17 cellular contexts compared by ENCODE assay signal in the genomic region with DNA sequence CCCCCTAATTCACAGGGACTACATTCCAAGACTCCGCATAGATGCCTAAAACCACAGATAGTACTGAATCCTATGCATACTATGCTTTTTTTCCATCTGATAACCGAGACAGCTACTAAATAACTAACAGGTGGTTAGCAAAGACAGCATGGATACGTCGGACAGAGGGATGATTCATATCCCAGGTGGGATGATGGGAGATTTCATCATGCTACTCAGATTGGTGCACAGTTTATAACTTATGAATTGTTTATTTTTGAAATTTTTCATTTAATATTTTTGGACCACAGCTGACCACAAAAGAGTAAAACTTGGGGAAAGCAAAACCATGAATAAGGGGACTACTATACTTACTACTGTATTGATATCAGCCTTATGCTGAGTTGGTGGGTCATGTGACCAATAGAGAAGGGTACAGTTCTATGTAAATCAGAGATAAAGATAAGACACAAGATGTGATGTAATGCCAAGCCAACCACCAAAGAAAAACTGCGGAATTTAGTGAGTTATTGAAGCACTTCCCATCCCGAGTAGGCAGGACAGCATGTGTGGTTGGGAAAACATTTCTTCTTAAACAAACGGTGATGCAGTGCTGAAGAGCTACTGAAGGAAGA.
"Had no signal": no experiment of that assay in that cellular context is flagged by ENCODE, and none has a peak within 500 bp of the region (broad histone marks: within the 10 kb centered on the region; RNA-seq: fewer than 3 reads in every experiment).

No MANE protein-coding gene starts in this region.

- H3K36me3 ChIP-seq: heart right ventricle, neutrophil, pancreas, uterus had no signal

- DNase-seq: activated CD4-positive, CD25-positive, alpha-beta regulatory T cell treated with anti-CD3 and anti-CD28 coated beads, Interleukin-2, amount 50 U/mL, for 72 hours; activated gamma-delta T cell treated with Interleukin-2 at 50 U/mL for 16 hours; activated T-cell treated with anti-CD3 and anti-CD28 coated beads, Interleukin-2, amount 50 U/mL, for 1 hour; cerebellar nuclear complex; dermis blood vessel endothelial cell; effector CD8-positive, alpha-beta T cell; heart right ventricle; left colon; pancreas; psoas muscle; right cardiac atrium; stimulated activated CD4-positive, alpha-beta T cell treated with anti-CD3 and anti-CD28 coated beads, Interleukin-2, amount 100 ng/mL, for 24 hours; trophoblast cell; uterus had no signal

- H3K4me3 ChIP-seq: heart right ventricle, pancreas, psoas muscle, uterus had no signal

- ATAC-seq: heart right ventricle; left colon; pancreas; psoas muscle; right cardiac atrium; stimulated activated memory B cell treated with anti-CD40 and anti-IgM and Interleukin-4, amounts not matched to agents 10 μg/mL and 1 μg/mL and 100 μg/mL, for 72 hours had no signal

- H3K27me3 ChIP-seq: heart right ventricle, neutrophil, pancreas, uterus had no signal

- H3K4me1 ChIP-seq: psoas muscle, uterus had no signal

- H3K27ac ChIP-seq: heart right ventricle, neutrophil, pancreas, psoas muscle, uterus, VCaP had no signal

- H3K9me3 ChIP-seq: heart right ventricle, neutrophil, pancreas, psoas muscle, uterus had no signal
